ENCODE assay signal across 11 cellular contexts in the genomic region with DNA sequence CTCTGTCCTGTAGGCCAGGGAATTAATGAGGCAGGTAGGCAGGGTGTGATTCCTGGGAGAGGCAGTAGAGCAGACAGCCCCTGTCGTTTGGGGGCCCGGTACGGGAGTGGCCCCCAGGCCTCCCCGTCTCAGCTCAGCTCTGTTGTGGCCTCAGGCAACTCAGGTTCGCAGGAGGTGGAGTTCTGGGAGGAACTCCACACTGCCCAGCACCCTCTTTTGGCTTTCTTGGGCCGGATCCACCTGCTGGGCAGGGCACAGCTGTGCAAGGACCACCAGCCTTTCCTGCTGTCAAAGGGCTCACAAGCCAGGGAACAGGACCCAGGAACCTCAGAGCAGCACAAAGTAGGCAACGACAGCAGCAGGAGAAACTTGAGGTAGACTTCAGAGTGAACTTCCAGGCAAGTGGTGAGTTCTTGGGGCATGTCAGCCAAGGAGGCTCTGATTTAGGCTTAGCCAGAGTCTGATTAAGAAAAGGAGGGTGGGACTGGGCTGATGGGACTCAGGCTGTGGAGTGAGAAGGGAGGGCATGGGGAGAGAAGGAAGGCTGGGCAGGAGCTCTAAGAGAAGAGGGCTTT. TPM values are rescaled to one million over a fixed set of nuclear protein-coding genes. Genes with fewer than 3 reads are reported as not detected.
DNase-seq lines count a peak whose midpoint lies in the region; ATAC-seq and TF ChIP-seq lines count a peak whose summit lies in the region.
"Had no signal": no experiment of that assay in that cellular context is flagged by ENCODE, and none has a peak within 500 bp of the region (broad histone marks: within the 10 kb centered on the region; RNA-seq: fewer than 3 reads in every experiment).

No MANE protein-coding gene starts in this region.

- H3K9me3 ChIP-seq in esophagus muscularis mucosa (no peaks in the 10 kb centered on the region), psoas muscle (no peaks in the 10 kb centered on the region), body of pancreas (no peaks in the 10 kb centered on the region)

- intact Hi-C loops in CD14-positive monocyte (cut with micrococcal nuclease) (loop anchor here in 1 of 2 donors (2.0 kb wide), 1 partner anchor 20 kb away; no protein-coding TSS in a partner anchor), esophagus muscularis mucosa (cut with DNase I) (no loop called here), psoas muscle (cut with DNase I) (no loop called here), sciatic nerve (cut with DNase I) (no loop called here), body of pancreas (cut with DNase I) (no loop called here)

- 90% methylated on average over 5 of the region's 7 CpGs for WGBS in esophagus muscularis mucosa
- WGBS in psoas muscle, 3 donors = 86 to 87% (median 86%) methylated on average over 7 of the region's 7 CpGs
- WGBS in body of pancreas, 2 donors = 75 to 89% methylated on average over 1 to 7 of the region's 7 CpGs

- H3K36me3 Mint-ChIP-seq in CD14-positive monocyte (peaks cover 28 to 41% of the 10 kb centered on the region in 2 donors), T-cell (no peaks in the 10 kb centered on the region)

- H3K9me3 Mint-ChIP-seq in CD14-positive monocyte (no peaks in the 10 kb centered on the region), T-cell (no peaks in the 10 kb centered on the region)
- H3K9me3 Mint-ChIP-seq: H9 had no signal

- H3K27me3 ChIP-seq in esophagus muscularis mucosa (no peaks in the 10 kb centered on the region), psoas muscle (ENCODE audit: insufficient read depth in 3 of 3, low read length in 2 of 3) (no peaks in the 10 kb centered on the region), body of pancreas (no peaks in the 10 kb centered on the region)

- H3K27ac Mint-ChIP-seq in CD14-positive monocyte = peak overlapping the region; percentile 88 to 97 (median 96)
- H3K27ac Mint-ChIP-seq in T-cell = no peak overlapping the region
- H3K27ac Mint-ChIP-seq: H9, progenitor cell of endocrine pancreas had no signal

- H3K27me3 Mint-ChIP-seq in CD14-positive monocyte (ENCODE audit: low read depth in 3 of 3) (peaks cover 0 to 9% (median 6%) of the 10 kb centered on the region in 3 donors), T-cell (peaks cover 3 to 4% of the 10 kb centered on the region in 2 donors)

- peak overlapping the region; percentile 72 to 77 for H3K4me3 Mint-ChIP-seq in CD14-positive monocyte
- H3K4me3 Mint-ChIP-seq in T-cell = peak overlapping the region in 2 of 3 donors; percentile 45 to 64
- H3K4me3 Mint-ChIP-seq: H9 had no signal

- H3K36me3 ChIP-seq in esophagus muscularis mucosa (no peaks in the 10 kb centered on the region), psoas muscle (ENCODE audit: insufficient read depth in 1 of 2, low read depth in 1 of 2) (no peaks in the 10 kb centered on the region), body of pancreas (replicated peaks in 1 of 2; ENCODE audit: insufficient read depth in 1 of 2, low read depth in 2 of 2) (no peaks in the 10 kb centered on the region)

- H3K4me1 Mint-ChIP-seq in CD14-positive monocyte (peaks cover 26% of the 10 kb centered on the region), T-cell (peaks cover 6 to 8% (median 6%) of the 10 kb centered on the region in 3 donors)

- H3K4me3 ChIP-seq in esophagus muscularis mucosa = peak overlapping the region; percentile 27 to 49 (median 42)
- H3K4me3 ChIP-seq in psoas muscle = peak overlapping the region; percentile 33
- no peak overlapping the region for H3K4me3 ChIP-seq in body of pancreas

- H3K27ac ChIP-seq in esophagus muscularis mucosa (replicated peaks in 1 of 4) (peak overlapping the region; percentile 76 to 88 (median 84)), psoas muscle (peak overlapping the region; percentile 76), body of pancreas (peak overlapping the region in 2 of 4 donors; percentile 29 to 59)

- H3K4me1 ChIP-seq in esophagus muscularis mucosa (peaks cover 22 to 24% (median 22%) of the 10 kb centered on the region in 4 donors), psoas muscle (peaks cover 7% of the 10 kb centered on the region), body of pancreas (peaks cover 5% of the 10 kb centered on the region)

- CTCF ChIA-PET in T-cell (lab: Charles Lee) = interaction anchor here in 1 of 2 donors (0.7 to 1.0 kb wide), 3 partner anchors 21 to 302 kb away, joined by 3 read pairs; no protein-coding TSS in a partner anchor

- no peak for TF ChIP-seq POLR2A in esophagus muscularis mucosa (IDR thresholded peaks at IDR 0.05; ENCODE audit: low read depth)
- TF ChIP-seq POLR2A in body of pancreas (IDR thresholded peaks at IDR 0.05) = no peak

- no peak for ATAC-seq in T-cell (replicated peaks in 1 of 4)
- no peak for ATAC-seq in psoas muscle
- no peak for ATAC-seq in sciatic nerve
- no peak for ATAC-seq in HG02571 (IDR thresholded peaks at IDR 0.05; ENCODE audit: unreplicated experiment)
- ATAC-seq in body of pancreas = no peak
- no peak for ATAC-seq in HG03520 (IDR thresholded peaks at IDR 0.05; ENCODE audit: unreplicated experiment)

- POLR2A ChIA-PET in T-cell (lab: Charles Lee) = interaction anchor here (0.6 to 0.8 kb wide), 2 partner anchors 180 to 195 kb away, joined by 3 to 4 read pairs; no protein-coding TSS in a partner anchor

- no peak for TF ChIP-seq EP300 in esophagus muscularis mucosa (IDR thresholded peaks at IDR 0.05)

- DNase-seq in CD14-positive monocyte (ENCODE audit: low spot score) = no peak
- no peak for DNase-seq in T-cell
- no peak for DNase-seq in esophagus muscularis mucosa (ENCODE audit: extremely low spot score)
- DNase-seq in psoas muscle = no peak
- DNase-seq in sciatic nerve (ENCODE audit: low spot score) = no peak
- no peak for DNase-seq in body of pancreas
- DNase-seq: H9, NCI-H1436 had no signal

- TF ChIP-seq CTCF in CD14-positive monocyte (IDR thresholded peaks at IDR 0.05) (no peak), esophagus muscularis mucosa (IDR thresholded peaks at IDR 0.05) (no peak), psoas muscle (IDR thresholded peaks at IDR 0.05) (no peak), body of pancreas (IDR thresholded peaks at IDR 0.05) (no peak)

RNA-seq across cellular contexts. Expression of a gene that starts 36.9 kb away (rescaled TPM):
- polyA plus RNA-seq in CD14-positive monocyte = 1 to 10 TPM; 1.5 to 1.9 TPM
- under 1 TPM in 4 of 5 donors, not detected in 1; 0.06 to 0.35 (median 0.09) TPM for total RNA-seq in T-cell
- 1 to 10 TPM in 2 of 4 donors, under 1 TPM in 2; 0.19 to 1.5 (median 0.94) TPM for total RNA-seq in esophagus muscularis mucosa
- total RNA-seq in psoas muscle = under 1 TPM in 1 of 4 donors, not detected in 3; 0.06 TPM
- under 1 TPM in 1 of 3 donors, not detected in 2; 0.01 TPM for polyA plus RNA-seq in psoas muscle
- 0.27 TPM for total RNA-seq in sciatic nerve
- under 1 TPM in 1 of 2 donors, not detected in 1; 0.26 TPM for total RNA-seq in body of pancreas
- total RNA-seq: H9, progenitor cell of endocrine pancreas had no signal

RNA-seq across cellular contexts. Expression of a gene that starts 56.1 kb away (rescaled TPM):
- polyA plus RNA-seq in CD14-positive monocyte (100 to 1,000 TPM; 117 to 144 TPM), psoas muscle (100 to 1,000 TPM; 130 to 415 (median 273) TPM)
- total RNA-seq in T-cell (10 to 100 TPM in 4 of 5 donors, 1 to 10 TPM in 1; 9.6 to 88.9 (median 11.8) TPM), esophagus muscularis mucosa (100 to 1,000 TPM in 2 of 4 donors, 10 to 100 TPM in 2; 47.3 to 613 (median 93.3) TPM), psoas muscle (100 to 1,000 TPM in 3 of 4 donors, 10 to 100 TPM in 1; 39.2 to 666 (median 157) TPM), sciatic nerve (142 TPM), body of pancreas (10 to 100 TPM; 75.2 to 84.3 TPM)

Comparison
In these comparisons a context has a peak if more than half of its experiments do, and no peak if none do; other contexts are left out.
1. H3K27ac Mint-ChIP-seq: peak in CD14-positive monocyte (7 of 7); none in T-cell (0 of 2).
2. H3K4me3 ChIP-seq: peak in esophagus muscularis mucosa (4 of 4) and psoas muscle (single experiment); none in body of pancreas (0 of 2).